In the genomic region with DNA sequence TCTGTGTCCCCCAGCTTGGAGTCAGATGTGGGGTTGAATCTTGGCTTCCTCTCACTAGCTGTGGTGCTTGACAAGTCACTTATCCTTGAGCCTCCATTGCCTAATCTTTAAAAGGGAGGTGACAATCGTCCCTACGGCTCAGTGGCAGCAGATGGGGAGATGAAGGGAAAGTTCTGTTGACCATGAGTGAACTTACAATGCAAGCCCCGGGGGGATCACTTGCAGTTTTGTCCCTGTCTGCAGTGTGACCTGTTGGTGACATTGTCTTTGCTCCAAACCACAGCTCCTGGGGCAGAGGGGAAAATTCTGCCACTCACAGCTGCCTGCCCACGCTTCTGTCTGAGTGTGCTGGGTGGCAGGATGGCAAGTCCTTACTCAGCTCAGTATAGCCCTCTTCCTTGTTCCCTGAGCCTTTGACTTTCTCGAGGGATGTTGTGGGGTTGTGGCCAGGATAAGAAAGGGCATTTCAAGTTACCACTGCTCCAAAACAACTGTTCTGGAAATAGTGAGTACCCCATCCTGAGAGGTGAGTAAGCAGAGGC, we compare ENCODE assay signal across 1 cellular context.
TF ChIP-seq lines count a peak whose summit lies in the region.

No MANE protein-coding gene starts in this region.

TF ChIP-seq in K562, 482 proteins besides CTCF, POLR2A, EP300 and RAD21 (continued from another document):
- TF ChIP-seq ARID1B (IDR thresholded peaks at IDR 0.05): no peak
- peak; percentile 57; the same call in 1 of the 2 replicates for TF ChIP-seq CEBPB (tag; IDR thresholded peaks at IDR 0.05)
